In genomic region chr14:23136566-23137133, GRCh38 we compare ENCODE assay signal across 23 cellular contexts. TPM values are rescaled to one million over a fixed set of nuclear protein-coding genes. Genes with fewer than 3 reads are reported as not detected.
"Had no signal": no experiment of that assay in that cellular context is flagged by ENCODE, and none has a peak within 500 bp of the region (broad histone marks: within the 10 kb centered on the region; RNA-seq: fewer than 3 reads in every experiment).

No MANE protein-coding gene starts in this region.

- H3K27me3 ChIP-seq: gastrocnemius medialis, heart right ventricle, stomach, vagina had no signal

- H3K9me3 ChIP-seq: gastrocnemius medialis, heart right ventricle, stomach, vagina had no signal

- ATAC-seq: activated CD4-positive, alpha-beta T cell treated with anti-CD3 and anti-CD28 coated beads for 36 hours; gastrocnemius medialis; natural killer cell had no signal

- H3K4me3 ChIP-seq: gastrocnemius medialis, heart right ventricle, skin epidermis, stomach, vagina had no signal

- H3K27ac ChIP-seq: heart right ventricle, vagina had no signal

- DNase-seq: activated CD4-positive, alpha-beta T cell treated with anti-CD3 and anti-CD28 coated beads for 36 hours; activated CD4-positive, alpha-beta T cell treated with anti-CD3 and anti-CD28 coated beads, Interleukin-2, amount 50 U/mL, for 48 hours; activated gamma-delta T cell; effector CD4-positive, alpha-beta T cell; gastrocnemius medialis; heart right ventricle; immature natural killer cell; natural killer cell; nucleus accumbens; stimulated activated CD4-positive, alpha-beta T cell treated with anti-CD3 and anti-CD28 coated beads, Interleukin-4, amount 100 ng/mL, for 1 hour; trophoblast cell had no signal

RNA-seq across cellular contexts. Expression of gene CEBPE, which starts 17.6 kb away (rescaled TPM):
- total RNA-seq: astrocyte, bronchial epithelial cell, cerebellum, esophagus mucosa, gastrocnemius medialis, lower leg skin, mesenteric fat pad, natural killer cell, stomach, temporal lobe, vagina had no signal

RNA-seq across cellular contexts. Expression of gene CIROP, which starts 31.9 kb away (rescaled TPM):
- total RNA-seq: activated CD4-positive, alpha-beta T cell treated with anti-CD3 and anti-CD28 coated beads for 36 hours; astrocyte; bronchial epithelial cell; cerebellum; esophagus mucosa; gastrocnemius medialis; heart right ventricle; lower leg skin; mesenteric fat pad; natural killer cell; posterior vena cava; stomach; T-helper 2 cell treated with Interferon-gamma antibody and Interleukin-4, amounts not matched to agents 100 ng/mL and 5 ng/mL, for 36 hours; temporal lobe; vagina had no signal
